ENCODE assay signal across 12 cellular contexts in the genomic region with DNA sequence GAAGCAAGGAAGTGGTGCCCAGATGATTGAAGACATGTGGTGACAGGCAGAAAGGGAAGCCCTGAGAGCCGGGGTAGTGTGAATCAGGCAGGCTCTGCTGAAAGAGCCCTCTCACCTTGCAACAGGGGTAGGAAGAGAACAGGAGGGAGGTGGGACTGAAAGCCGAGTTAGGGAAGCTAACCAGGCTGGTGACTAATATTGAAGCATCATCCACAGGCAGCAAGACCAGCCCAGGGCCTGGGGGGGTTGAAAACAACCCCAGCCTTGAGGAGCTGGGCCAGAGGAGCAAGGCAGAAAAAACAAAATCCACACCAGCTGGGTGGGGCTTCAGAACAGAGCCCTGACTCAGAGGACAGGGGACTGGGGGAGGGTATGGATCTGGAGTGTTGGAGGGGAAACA. TPM values are rescaled to one million over a fixed set of nuclear protein-coding genes. Genes with fewer than 3 reads are reported as not detected.
DNase-seq lines count a peak whose midpoint lies in the region; ATAC-seq and TF ChIP-seq lines count a peak whose summit lies in the region.
"Had no signal": no experiment of that assay in that cellular context is flagged by ENCODE, and none has a peak within 500 bp of the region (broad histone marks: within the 10 kb centered on the region; RNA-seq: fewer than 3 reads in every experiment).

No MANE protein-coding gene starts in this region.

- no peaks in the 10 kb centered on the region for H3K9me2 ChIP-seq in SK-N-SH

- POLR2A ChIA-PET in SK-N-SH (lab: Yijun Ruan, JAX): no interaction called here

- no peaks in the 10 kb centered on the region for H3K27me3 ChIP-seq in SK-N-SH (ENCODE audit: insufficient read depth)
- H3K27me3 ChIP-seq in esophagus (ENCODE audit: control insufficient read depth in 1 of 2, insufficient read depth in 2 of 2, low read length in 2 of 2): no peaks in the 10 kb centered on the region
- no peaks in the 10 kb centered on the region for H3K27me3 ChIP-seq in right cardiac atrium (ENCODE audit: control insufficient read depth, insufficient read depth)
- no peaks in the 10 kb centered on the region for H3K27me3 ChIP-seq in HAP-1 (ENCODE audit: low read depth)
- H3K27me3 ChIP-seq: vagina had no signal

- no peak for TF ChIP-seq CTCF in SK-N-SH (IDR thresholded peaks at IDR 0.05)

- H3K4me1 ChIP-seq in SK-N-SH (ENCODE audit: control insufficient read depth in 1 of 2, insufficient read depth in 2 of 2, low read depth in 1 of 2, low read length in 1 of 2) (peaks cover under 1 to 22% of the 10 kb centered on the region in 2 experiments), esophagus (ENCODE audit: control insufficient read depth in 2 of 2, insufficient read depth in 2 of 2, low read length in 1 of 2) (peaks cover 2 to 11% of the 10 kb centered on the region in 2 donors), right cardiac atrium (ENCODE audit: control insufficient read depth, insufficient read depth, low read length) (no peaks in the 10 kb centered on the region), HAP-1 (no peaks in the 10 kb centered on the region)

- intact Hi-C loops in right cardiac atrium (cut with DNase I): no loop called here

- 35% methylated on average over 2 of the region's 2 CpGs for WGBS in SK-N-SH (ENCODE audit: low lambda C conversion rate)
- WGBS in esophagus, 2 donors: 51 to 81% methylated on average over 2 of the region's 2 CpGs
- 82% methylated on average over 2 of the region's 2 CpGs for whole genome bisulfite sequencing in right cardiac atrium

- DNase-seq in EH (ENCODE audit: low read depth): peak; percentile 87
- no peak for DNase-seq in SK-N-SH
- peak; percentile 83 for DNase-seq in renal cortical epithelial cell (ENCODE audit: low read depth)
- no peak for DNase-seq in right cardiac atrium
- no peak for DNase-seq in HAP-1 (ENCODE audit: low spot score in 2 of 2)
- no peak for DNase-seq in NOMO-1 treated with DMSO at 0.1 percent for 48 hours (lab: John Stamatoyannopoulos, UW; ENCODE audit: unreplicated experiment)
- DNase-seq: amygdala, Karpas-422 had no signal

- no peaks in the 10 kb centered on the region for H3K79me2 ChIP-seq in SK-N-SH (ENCODE audit: insufficient read depth)

- H3K9ac ChIP-seq in SK-N-SH: no peak overlapping the region

- H2AFZ ChIP-seq in SK-N-SH (ENCODE audit: low read depth): no peak overlapping the region

- no peaks in the 10 kb centered on the region for H4K20me1 ChIP-seq in SK-N-SH (ENCODE audit: insufficient read depth)

- H3K27ac ChIP-seq in SK-N-SH (ENCODE audit: low read depth in 2 of 2, low read length in 1 of 2): peak overlapping the region in 1 of 2 experiments; percentile 36; a peak in 1 of 4 replicates
- peak overlapping the region; percentile 85 to 97 for H3K27ac ChIP-seq in esophagus (ENCODE audit: low read depth in 2 of 2, low read length in 1 of 2)
- H3K27ac ChIP-seq in right cardiac atrium (ENCODE audit: low read length): no peak overlapping the region

- no peak for TF ChIP-seq EP300 in SK-N-SH (IDR thresholded peaks at IDR 0.05; ENCODE audit: borderline replicate concordance in 1 of 2, low read depth in 1 of 2, low read length in 1 of 2)

- CTCF ChIA-PET in SK-N-SH (lab: Yijun Ruan, JAX): interaction anchor here (2.6 kb wide), 1 partner anchor 12 kb away, joined by 10 read pairs; no protein-coding TSS in a partner anchor

- H3K4me3 ChIP-seq in SK-N-SH (ENCODE audit: low read depth in 2 of 2, low read length in 1 of 2): no peak overlapping the region
- H3K4me3 ChIP-seq in esophagus (ENCODE audit: low read depth in 1 of 2, low read length in 2 of 2): no peak overlapping the region
- no peak overlapping the region for H3K4me3 ChIP-seq in right cardiac atrium (ENCODE audit: low read length)
- no peak overlapping the region for H3K4me3 ChIP-seq in HAP-1
- H3K4me3 ChIP-seq: vagina had no signal

- no peaks in the 10 kb centered on the region for H3K9me3 ChIP-seq in SK-N-SH
- H3K9me3 ChIP-seq in esophagus (ENCODE audit: control insufficient read depth in 2 of 2, insufficient read depth in 1 of 2, low read depth in 1 of 2, low read length in 1 of 2): no peaks in the 10 kb centered on the region
- no peaks in the 10 kb centered on the region for H3K9me3 ChIP-seq in right cardiac atrium (ENCODE audit: control insufficient read depth, low read length)
- no peaks in the 10 kb centered on the region for H3K9me3 ChIP-seq in HAP-1
- H3K9me3 ChIP-seq: vagina had no signal

- in situ Hi-C loops in HAP-1 (cut with MboI; ENCODE audit: low sequenced_read_pairs): no loop called here

- H3K4me2 ChIP-seq in SK-N-SH: no peak overlapping the region

- no peak for TF ChIP-seq RAD21 in SK-N-SH (IDR thresholded peaks at IDR 0.05; ENCODE audit: low read length)

- H3F3A ChIP-seq in SK-N-SH (replicated peaks; ENCODE audit: insufficient read depth): peaks cover 3% of the 10 kb centered on the region

- H3K36me3 ChIP-seq in SK-N-SH (replicated peaks in 1 of 2; ENCODE audit: control insufficient read depth in 1 of 2, insufficient read depth in 2 of 2, low read length in 1 of 2) (peaks cover 0 to 35% of the 10 kb centered on the region in 2 experiments), esophagus (ENCODE audit: control insufficient read depth in 2 of 2, insufficient read depth in 2 of 2, low read length in 1 of 2) (no peaks in the 10 kb centered on the region), HAP-1 (replicated peaks) (no peaks in the 10 kb centered on the region)
- H3K36me3 ChIP-seq: vagina had no signal

- ATAC-seq in right cardiac atrium (no peak), HG02610 (IDR thresholded peaks at IDR 0.05; ENCODE audit: unreplicated experiment) (no peak)

TF ChIP-seq in SK-N-SH, 30 proteins besides CTCF, POLR2A, EP300 and RAD21:
- TF ChIP-seq FOSL2 (IDR thresholded peaks at IDR 0.05; ENCODE audit: borderline replicate concordance, low read depth) (peak; percentile 17; the same call in 1 of the 2 replicates), TCF12 (IDR thresholded peaks at IDR 0.05) (0 out of 2 replicates have a peak, but pooled peaks have one; percentile 6), TAF1 (IDR thresholded peaks at IDR 0.05; ENCODE audit: borderline replicate concordance, low read depth, low read length) (no peak)
TF ChIP-seq in SK-N-SH: peak in this region for 2.

RNA-seq across cellular contexts. Expression of a gene that starts 35.0 kb away (rescaled TPM):
- polyA plus RNA-seq in SK-N-SH (2012; rRNA removed) (not detected in 2 replicates), esophagus (under 1 TPM; 0.08 to 0.14 TPM), right cardiac atrium (not detected)
- polyA plus RNA-seq in SK-N-SH (2012; cell fraction: cytosol; rRNA removed): not detected in 2 replicates
- polyA plus RNA-seq in SK-N-SH (2012; cell fraction: nucleus; rRNA removed): not detected in 2 replicates
- total RNA-seq in renal cortical epithelial cell (not detected in 2 replicates), right cardiac atrium (under 1 TPM in 3 of 4 donors, not detected in 1; 0.14 to 0.29 (median 0.25) TPM)
- total RNA-seq: G401, vagina had no signal

Comparison
In these comparisons a context has a peak if more than half of its experiments do, and no peak if none do; other contexts are left out.
1. DNase-seq: peak in EH (single experiment) and renal cortical epithelial cell (single experiment); none in SK-N-SH (single experiment), right cardiac atrium (0 of 3), HAP-1 (0 of 2) and NOMO-1 treated with DMSO at 0.1 percent for 48 hours (single experiment).